Comparison of ENCODE assay signal across 12 cellular contexts in genomic region chr5:132687995-132688394, GRCh38. TPM values are rescaled to one million over a fixed set of nuclear protein-coding genes. Genes with fewer than 3 reads are reported as not detected.
DNase-seq lines count a peak whose midpoint lies in the region; ATAC-seq, FAIRE-seq and TF ChIP-seq lines count a peak whose summit lies in the region.
"Had no signal": no experiment of that assay in that cellular context is flagged by ENCODE, and none has a peak within 500 bp of the region (broad histone marks: within the 10 kb centered on the region; RNA-seq: fewer than 3 reads in every experiment).

No MANE protein-coding gene starts in this region.

- CTCF ChIA-PET in OCI-LY7 (lab: Charles Lee; ENCODE audit: unreplicated experiment) = no interaction called here
- CTCF ChIA-PET in K562 (lab: Yijun Ruan, JAX; ENCODE audit: low intra/inter-chr PET ratio) = no interaction called here

- H3K36me3 ChIP-seq in OCI-LY7 (ENCODE audit: insufficient read depth, low read length) (no peaks in the 10 kb centered on the region), K562 (ENCODE audit: control insufficient read depth, insufficient read depth, low read length) (no peaks in the 10 kb centered on the region)
- H3K36me3 ChIP-seq: ovary had no signal

- H4K20me1 ChIP-seq in OCI-LY7 (ENCODE audit: insufficient read depth, low read length) (no peaks in the 10 kb centered on the region), K562 (replicated peaks; ENCODE audit: control insufficient read depth, insufficient read depth, low read length) (no peaks in the 10 kb centered on the region)

- POLR2A ChIA-PET in OCI-LY7 (lab: Charles Lee) (interaction anchor here (0.6 to 1.0 kb wide), 2 partner anchors 15 to 96 kb away, joined by 3 to 5 read pairs; no protein-coding TSS in a partner anchor), K562 (lab: Yijun Ruan, JAX) (interaction anchor here (0.7 to 0.8 kb wide), 2 partner anchors 11 to 364 kb away, joined by 3 to 6 read pairs; partner anchors contain the start of gene HSPA4)

- no peak for FAIRE-seq in K562 (lab: Jason Lieb, UNC)
- FAIRE-seq: urothelium cell line had no signal

- no peak for TF ChIP-seq RAD21 in K562 (CRISPR knock-in tag; conservative IDR thresholded peaks at IDR 0.05 in 1 of 2, IDR thresholded peaks at IDR 0.05 in 1 of 2)

- H3K27me3 ChIP-seq in K562 (ENCODE audit: control insufficient read depth in 2 of 2, insufficient read depth in 2 of 2, low read length in 2 of 2) = no peaks in the 10 kb centered on the region
- H3K27me3 ChIP-seq: ovary had no signal

- no peak for TF ChIP-seq EP300 in K562 (IDR thresholded peaks at IDR 0.05; ENCODE audit: low read length)

- no peak overlapping the region for H3K4me2 ChIP-seq in OCI-LY7 (ENCODE audit: low read length)
- H3K4me2 ChIP-seq in K562 (ENCODE audit: insufficient read depth, low read length) = no peak overlapping the region

- H2AFZ ChIP-seq in OCI-LY7 (ENCODE audit: low read length) (no peak overlapping the region), K562 (ENCODE audit: low read depth, low read length) (no peak overlapping the region)

- in situ Hi-C loops in K562 (cut with MboI) = no loop called here

- H3K79me2 ChIP-seq in OCI-LY7 (ENCODE audit: insufficient read depth, low read depth, low read length) (no peaks in the 10 kb centered on the region), K562 (ENCODE audit: control insufficient read depth, insufficient read depth, low read length) (no peaks in the 10 kb centered on the region)

- no peaks in the 10 kb centered on the region for H3K9me1 ChIP-seq in K562 (ENCODE audit: control insufficient read depth, insufficient read depth, low read length)

- TF ChIP-seq POLR2A in K562 (conservative IDR thresholded peaks at IDR 0.05) = no peak

- H3K9me3 ChIP-seq in OCI-LY7 (ENCODE audit: low read length) (no peaks in the 10 kb centered on the region), K562 (replicated peaks; ENCODE audit: control insufficient read depth, insufficient read depth, low read depth, low read length) (no peaks in the 10 kb centered on the region)
- H3K9me3 ChIP-seq: ovary had no signal

- H3K4me1 ChIP-seq in OCI-LY7 (ENCODE audit: insufficient read depth, low read length, poor library complexity, severe bottlenecking) = peaks cover 6% of the 10 kb centered on the region
- H3K4me1 ChIP-seq in K562 (replicated peaks in 1 of 2; ENCODE audit: control insufficient read depth in 2 of 2, insufficient read depth in 2 of 2, low read length in 2 of 2) = peaks cover 7 to 30% of the 10 kb centered on the region in 2 experiments; a peak in 4 of 5 replicates

- TF ChIP-seq CTCF in OCI-LY7 (conservative IDR thresholded peaks at IDR 0.05; ENCODE audit: low read length) (no peak), K562 (IDR thresholded peaks at IDR 0.05 in 2 of 3, conservative IDR thresholded peaks at IDR 0.05 in 1 of 3; ENCODE audit: insufficient read depth in 2 of 3, low read depth in 1 of 3, low read length in 3 of 3) (no peak)

- no peak overlapping the region for H3K4me3 ChIP-seq in OCI-LY7 (ENCODE audit: low read depth, low read length, poor library complexity, severe bottlenecking)
- no peak overlapping the region for H3K4me3 ChIP-seq in K562
- H3K4me3 ChIP-seq: ovary had no signal

- intact Hi-C loops in OCI-LY7 (cut with micrococcal nuclease; ENCODE audit: unreplicated experiment) (no loop called here), K562 (cut with micrococcal nuclease) (no loop called here), posterior cingulate gyrus (cut with DNase I) (no loop called here)

- 66% methylated on average over 5 of the region's 5 CpGs for WGBS in K562 (ENCODE audit: insufficient coverage, low coverage, missing lambda C conversion rate)

- ATAC-seq in GM18868 (IDR thresholded peaks at IDR 0.05; ENCODE audit: unreplicated experiment) (peak; percentile 29), K562 (no peak), HG03095 (IDR thresholded peaks at IDR 0.05; ENCODE audit: unreplicated experiment) (no peak)
- ATAC-seq: left cardiac atrium had no signal

- no peak overlapping the region for H3K27ac ChIP-seq in OCI-LY7 (ENCODE audit: low read depth, low read length, poor library complexity, severe bottlenecking)
- no peak overlapping the region for H3K27ac ChIP-seq in K562 (ENCODE audit: extremely low read depth, low read depth, low read length)
- H3K27ac ChIP-seq: ovary had no signal

- no peaks in the 10 kb centered on the region for H3K9me2 ChIP-seq in OCI-LY7 (ENCODE audit: insufficient read depth, low read length)

- BruUV-seq in OCI-LY7 (replicated peaks; lab: Mats Ljungman, UMichigan) (no TSS peak), K562 (replicated peaks; lab: Mats Ljungman, UMichigan) (no TSS peak)

- DNase-seq in OCI-LY7 (ENCODE audit: low spot score) = peak; percentile 18
- no peak for DNase-seq in K562 (ENCODE audit: extremely low read depth in 1 of 4, low spot score in 3 of 4)
- no peak for DNase-seq in SIG-M5 treated with dmso at 0.1 percent for 504 hours (lab: John Stamatoyannopoulos, UW; ENCODE audit: unreplicated experiment)
- DNase-seq in posterior cingulate gyrus = no peak
- DNase-seq: activated CD4-positive, CD25-positive, alpha-beta regulatory T cell treated with anti-CD3 and anti-CD28 coated beads, Interleukin-2, amount 50 U/mL, for 72 hours; left cardiac atrium; NCI-H2029; ovary had no signal

- no peak overlapping the region for H3K9ac ChIP-seq in K562 (ENCODE audit: insufficient read depth in 1 of 2, low read depth in 2 of 2, low read length in 2 of 2)

RNA-seq across cellular contexts. Expression of gene IL4, which starts 14.2 kb away (rescaled TPM):
- total RNA-seq in OCI-LY7 (2014; rRNA removed; shearing (Covaris generic)) = not detected in 2 replicates
- total RNA-seq in OCI-LY7 (2022) (not detected in 2 replicates), K562 (2014; rRNA removed) (not detected in 2 replicates), K562 (2014; rRNA removed; fragmentation: Illumina TruSeq; extraction: Trizol) (not detected in 2 replicates), K562 (2015; rRNA removed; fragmentation: Illumina TruSeq; extraction: Trizol) (not detected in 2 replicates), K562 (2021) (not detected in 2 replicates)
- total RNA-seq in K562 (2011; cell fraction: chromatin; rRNA removed; ENCODE audit: low replicate concordance) = not detected in 2 replicates
- total RNA-seq in K562 (2011; cell fraction: nucleolus; rRNA removed) = not detected in 2 replicates
- total RNA-seq in K562 (2011; cell fraction: nucleoplasm; rRNA removed) = not detected in 2 replicates
- polyA plus RNA-seq in K562 (2011; rRNA removed) (not detected in 2 replicates), K562 (2014; fragmentation: Illumina TruSeq; extraction: Trizol) (not detected in 2 replicates), K562 (2014; fragmentation: Nextera tagmentation; extraction: Ambion mirVana) (under 1 TPM; 0.22 to 0.62 TPM), K562 (2014; rRNA removed) (not detected in 2 replicates)
- polyA plus RNA-seq in K562 (2011; cell fraction: cytosol; rRNA removed) = 0.49 TPM in 1 of 2 replicates, not detected in the other
- not detected in 2 replicates for polyA plus RNA-seq in K562 (2011; cell fraction: nucleus; rRNA removed)
- not detected in 2 replicates for polyA plus RNA-seq in K562 (2012)
- not detected in 2 replicates for polyA minus RNA-seq in K562 (2011; rRNA and poly(A)+ RNA removed)
- not detected in 2 replicates for polyA minus RNA-seq in K562 (2011; cell fraction: cytosol; rRNA and poly(A)+ RNA removed)
- polyA minus RNA-seq in K562 (2011; cell fraction: nucleus; rRNA and poly(A)+ RNA removed) = not detected in 2 replicates
- total RNA-seq: cardiac septum, left cardiac atrium, ovary had no signal
- polyA plus RNA-seq: ovary had no signal

RNA-seq across cellular contexts. Expression of gene IL13, which starts 30.0 kb away (rescaled TPM):
- total RNA-seq in OCI-LY7 (2014; rRNA removed; shearing (Covaris generic)) = not detected in 2 replicates
- total RNA-seq in OCI-LY7 (2022) = not detected in 2 replicates
- total RNA-seq in K562 (2011; cell fraction: chromatin; rRNA removed; ENCODE audit: low replicate concordance) = not detected in 2 replicates
- not detected in 2 replicates for total RNA-seq in K562 (2011; cell fraction: nucleolus; rRNA removed)
- total RNA-seq in K562 (2011; cell fraction: nucleoplasm; rRNA removed) = not detected in 2 replicates
- not detected in 2 replicates for total RNA-seq in K562 (2014; rRNA removed)
- not detected in 2 replicates for total RNA-seq in K562 (2014; rRNA removed; fragmentation: Illumina TruSeq; extraction: Trizol)
- total RNA-seq in K562 (2015; rRNA removed; fragmentation: Illumina TruSeq; extraction: Trizol) = not detected in 2 replicates
- not detected in 2 replicates for total RNA-seq in K562 (2021)
- 0.04 TPM in 1 of 2 replicates, not detected in the other for polyA plus RNA-seq in K562 (2011; rRNA removed)
- polyA plus RNA-seq in K562 (2011; cell fraction: cytosol; rRNA removed) = not detected in 2 replicates
- polyA plus RNA-seq in K562 (2011; cell fraction: nucleus; rRNA removed) = not detected in 2 replicates
- polyA plus RNA-seq in K562 (2012) = 0.10 TPM in 1 of 2 replicates, not detected in the other
- polyA plus RNA-seq in K562 (2014; fragmentation: Illumina TruSeq; extraction: Trizol) = not detected in 2 replicates
- not detected for polyA plus RNA-seq in K562 (2014; fragmentation: Nextera tagmentation; extraction: Ambion mirVana)
- polyA plus RNA-seq in K562 (2014; rRNA removed) = not detected in 2 replicates
- polyA minus RNA-seq in K562 (2011; rRNA and poly(A)+ RNA removed) = not detected in 2 replicates
- polyA minus RNA-seq in K562 (2011; cell fraction: cytosol; rRNA and poly(A)+ RNA removed) = not detected in 2 replicates
- polyA minus RNA-seq in K562 (2011; cell fraction: nucleus; rRNA and poly(A)+ RNA removed) = not detected in 2 replicates
- total RNA-seq: cardiac septum, left cardiac atrium, ovary had no signal
- polyA plus RNA-seq: ovary had no signal

RNA-seq across cellular contexts. Expression of gene KIF3A, which starts 49.4 kb away (rescaled TPM):
- total RNA-seq in OCI-LY7 (2014; rRNA removed; shearing (Covaris generic)) = 6.7 and 8.7 TPM in 2 replicates
- total RNA-seq in OCI-LY7 (2022) (14.2 and 17.0 TPM in 2 replicates), K562 (2014; rRNA removed) (2.6 and 4.1 TPM in 2 replicates), K562 (2014; rRNA removed; fragmentation: Illumina TruSeq; extraction: Trizol) (7.2 and 8.3 TPM in 2 replicates), K562 (2015; rRNA removed; fragmentation: Illumina TruSeq; extraction: Trizol) (7.6 and 9.4 TPM in 2 replicates), K562 (2021) (5.1 and 7.1 TPM in 2 replicates)
- 4.8 and 16.7 TPM in 2 replicates for total RNA-seq in K562 (2011; cell fraction: chromatin; rRNA removed; ENCODE audit: low replicate concordance)
- 1.2 and 3.0 TPM in 2 replicates for total RNA-seq in K562 (2011; cell fraction: nucleolus; rRNA removed)
- 2.9 and 6.9 TPM in 2 replicates for total RNA-seq in K562 (2011; cell fraction: nucleoplasm; rRNA removed)
- polyA plus RNA-seq in K562 (2011; rRNA removed) (3.5 and 5.3 TPM in 2 replicates), K562 (2014; fragmentation: Illumina TruSeq; extraction: Trizol) (4.5 and 6.0 TPM in 2 replicates), K562 (2014; fragmentation: Nextera tagmentation; extraction: Ambion mirVana) (1 to 10 TPM; 1.5 TPM), K562 (2014; rRNA removed) (5.4 and 7.8 TPM in 2 replicates)
- polyA plus RNA-seq in K562 (2011; cell fraction: cytosol; rRNA removed) = 0.97 and 1.3 TPM in 2 replicates
- polyA plus RNA-seq in K562 (2011; cell fraction: nucleus; rRNA removed) = 2.2 and 2.6 TPM in 2 replicates
- polyA plus RNA-seq in K562 (2012) = 1.8 and 3.3 TPM in 2 replicates
- polyA minus RNA-seq in K562 (2011; rRNA and poly(A)+ RNA removed) = 9.3 and 10.6 TPM in 2 replicates
- polyA minus RNA-seq in K562 (2011; cell fraction: cytosol; rRNA and poly(A)+ RNA removed) = 1.9 and 4.0 TPM in 2 replicates
- 3.6 and 4.4 TPM in 2 replicates for polyA minus RNA-seq in K562 (2011; cell fraction: nucleus; rRNA and poly(A)+ RNA removed)

RNA-seq across cellular contexts. Expression of gene CCNI2, which starts 59.2 kb away (rescaled TPM):
- total RNA-seq in OCI-LY7 (2014; rRNA removed; shearing (Covaris generic)) = not detected in 2 replicates
- total RNA-seq in OCI-LY7 (2022) (not detected in 2 replicates), K562 (2014; rRNA removed) (0.05 TPM in 1 of 2 replicates, not detected in the other), K562 (2014; rRNA removed; fragmentation: Illumina TruSeq; extraction: Trizol) (not detected in 2 replicates), K562 (2015; rRNA removed; fragmentation: Illumina TruSeq; extraction: Trizol) (not detected in 2 replicates), K562 (2021) (0.18 TPM in 1 of 2 replicates, not detected in the other)
- not detected in 2 replicates for total RNA-seq in K562 (2011; cell fraction: chromatin; rRNA removed; ENCODE audit: low replicate concordance)
- not detected in 2 replicates for total RNA-seq in K562 (2011; cell fraction: nucleolus; rRNA removed)
- 0.23 TPM in 1 of 2 replicates, not detected in the other for total RNA-seq in K562 (2011; cell fraction: nucleoplasm; rRNA removed)
- polyA plus RNA-seq in K562 (2011; rRNA removed) (0.05 and 0.06 TPM in 2 replicates), K562 (2014; fragmentation: Illumina TruSeq; extraction: Trizol) (0.06 TPM in 1 of 2 replicates, not detected in the other), K562 (2014; fragmentation: Nextera tagmentation; extraction: Ambion mirVana) (1 to 10 TPM; 1.6 to 1.7 TPM), K562 (2014; rRNA removed) (not detected in 2 replicates)
- polyA plus RNA-seq in K562 (2011; cell fraction: cytosol; rRNA removed) = 0.06 and 0.13 TPM in 2 replicates
- polyA plus RNA-seq in K562 (2011; cell fraction: nucleus; rRNA removed) = 0.36 and 1.1 TPM in 2 replicates
- 1.4 and 11.1 TPM in 2 replicates for polyA plus RNA-seq in K562 (2012)
- polyA minus RNA-seq in K562 (2011; rRNA and poly(A)+ RNA removed) = not detected in 2 replicates
- polyA minus RNA-seq in K562 (2011; cell fraction: cytosol; rRNA and poly(A)+ RNA removed) = not detected in 2 replicates
- polyA minus RNA-seq in K562 (2011; cell fraction: nucleus; rRNA and poly(A)+ RNA removed) = 0.54 TPM in 1 of 2 replicates, not detected in the other
- total RNA-seq: cardiac septum, left cardiac atrium had no signal
